In the genomic region with DNA sequence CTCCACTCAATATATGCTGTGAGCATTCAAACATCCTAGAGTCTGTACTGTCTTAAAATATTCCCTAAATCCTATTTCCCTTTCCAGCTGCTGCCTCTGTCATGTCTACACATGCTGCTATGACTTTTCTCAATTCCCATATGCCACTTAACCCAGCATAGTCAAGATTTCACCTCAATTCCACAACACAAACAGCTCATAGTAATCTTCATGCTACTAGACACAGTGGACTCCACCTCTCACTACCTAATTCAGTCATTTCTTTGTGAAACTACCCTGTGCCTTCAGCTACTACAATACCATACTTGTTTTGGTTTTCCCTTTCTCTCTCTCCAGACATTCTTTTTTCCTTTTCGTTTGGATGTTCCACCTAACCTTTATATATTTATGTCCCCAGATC, we compare ENCODE assay signal across 19 cellular contexts. TPM values are rescaled to one million over a fixed set of nuclear protein-coding genes. Genes with fewer than 3 reads are reported as not detected.
DNase-seq lines count a peak whose midpoint lies in the region; ATAC-seq, FAIRE-seq and TF ChIP-seq lines count a peak whose summit lies in the region.
"Had no signal": no experiment of that assay in that cellular context is flagged by ENCODE, and none has a peak within 500 bp of the region (broad histone marks: within the 10 kb centered on the region; RNA-seq: fewer than 3 reads in every experiment).

No MANE protein-coding gene starts in this region.

- peak; percentile 50 for ATAC-seq in stimulated activated naive CD8-positive, alpha-beta T cell treated with anti-CD3 and anti-CD28 coated beads, Interleukin-15, amount 100 ng/mL, for 72 hours
- ATAC-seq in stimulated activated naive CD8-positive, alpha-beta T cell treated with anti-CD3 and anti-CD28 coated beads, Interleukin-15, Interleukin-2, amounts not matched to agents 100 U/mL and 50 U/mL, for 24 hours = no peak
- peak; percentile 80 for ATAC-seq in HG02610 (IDR thresholded peaks at IDR 0.05; ENCODE audit: unreplicated experiment)
- ATAC-seq: gastrocnemius medialis, left lung, T-helper 17 cell had no signal

- H3K36me3 Mint-ChIP-seq in CD14-positive monocyte = peaks cover 68 to 71% of the 10 kb centered on the region in 2 donors

- no peak for DNase-seq in stimulated activated naive CD8-positive, alpha-beta T cell treated with anti-CD3 and anti-CD28 coated beads, Interleukin-15, amount 100 ng/mL, for 72 hours
- DNase-seq in stimulated activated naive CD8-positive, alpha-beta T cell treated with anti-CD3 and anti-CD28 coated beads, Interleukin-15, Interleukin-2, amounts not matched to agents 100 U/mL and 50 U/mL, for 24 hours = no peak
- peak; percentile 28 for DNase-seq in SK-MEL-5 (ENCODE audit: low read depth, low spot score)
- DNase-seq in H54 (ENCODE audit: insufficient read length, low spot score) = no peak
- no peak for DNase-seq in NCI-H2081 treated with DMSO at 0.1 percent for 48 hours (lab: John Stamatoyannopoulos, UW)
- no peak for DNase-seq in CD14-positive monocyte (ENCODE audit: low spot score)
- DNase-seq in iPS-NIHi7 (ENCODE audit: extremely low spot score) = no peak
- DNase-seq: DMS53, gastrocnemius medialis, GM23248, left lung, NCI-H1417, occipital lobe, SIG-M5, stomach, T-helper 17 cell, upper lobe of left lung, WERI-Rb-1 had no signal

- TF ChIP-seq POLR2A in H54 (IDR thresholded peaks at IDR 0.05; ENCODE audit: low read depth, low read length) = no peak

- no peak for TF ChIP-seq CTCF in CD14-positive monocyte (IDR thresholded peaks at IDR 0.05)

- no peak overlapping the region for H3K27ac Mint-ChIP-seq in stimulated activated naive CD8-positive, alpha-beta T cell treated with anti-CD3 and anti-CD28 coated beads, Interleukin-15, amount 100 ng/mL, for 72 hours
- H3K27ac Mint-ChIP-seq in CD14-positive monocyte = peak overlapping the region in 2 of 7 donors; percentile 2 to 25
- H3K27ac Mint-ChIP-seq: T-helper 17 cell had no signal

- H3K27me3 Mint-ChIP-seq in stimulated activated naive CD8-positive, alpha-beta T cell treated with anti-CD3 and anti-CD28 coated beads, Interleukin-15, amount 100 ng/mL, for 72 hours = no peaks in the 10 kb centered on the region
- H3K27me3 Mint-ChIP-seq in CD14-positive monocyte (ENCODE audit: low read depth in 3 of 3) = peaks cover 0 to 1% (median 0%) of the 10 kb centered on the region in 3 donors
- H3K27me3 Mint-ChIP-seq: T-helper 17 cell had no signal

- in situ Hi-C loops in SK-MEL-5 (cut with HindIII; ENCODE audit: low pct_unique_long_range_greater_than_20kb, low sequenced_read_pairs) = no loop called here

- H3K4me3 Mint-ChIP-seq in stimulated activated naive CD8-positive, alpha-beta T cell treated with anti-CD3 and anti-CD28 coated beads, Interleukin-15, amount 100 ng/mL, for 72 hours = no peak overlapping the region
- no peak overlapping the region for H3K4me3 Mint-ChIP-seq in CD14-positive monocyte
- H3K4me3 Mint-ChIP-seq: T-helper 17 cell had no signal

- intact Hi-C loops in CD14-positive monocyte (cut with micrococcal nuclease) = no loop called here

- H3K4me1 Mint-ChIP-seq in stimulated activated naive CD8-positive, alpha-beta T cell treated with anti-CD3 and anti-CD28 coated beads, Interleukin-15, amount 100 ng/mL, for 72 hours = peaks cover 8% of the 10 kb centered on the region
- no peaks in the 10 kb centered on the region for H3K4me1 Mint-ChIP-seq in CD14-positive monocyte

- FAIRE-seq in H54 (lab: Jason Lieb, UNC) = no peak

- H3K9me3 Mint-ChIP-seq in stimulated activated naive CD8-positive, alpha-beta T cell treated with anti-CD3 and anti-CD28 coated beads, Interleukin-15, amount 100 ng/mL, for 72 hours = peaks cover 7 to 18% of the 10 kb centered on the region in 2 donors
- peaks cover 0 to 3% (median 0%) of the 10 kb centered on the region in 7 donors for H3K9me3 Mint-ChIP-seq in CD14-positive monocyte

RNA-seq across cellular contexts. Expression of a gene that starts 45.5 kb away (rescaled TPM):
- 10.6 and 11.1 TPM in 2 replicates for total RNA-seq in SK-MEL-5 (2014; rRNA removed; shearing (Covaris generic))
- 4.1 and 6.7 TPM in 2 replicates for polyA plus RNA-seq in SK-MEL-5 (2015; cell fraction: cytosol; rRNA removed)
- 25.4 and 39.5 TPM in 2 replicates for polyA plus RNA-seq in SK-MEL-5 (2015; cell fraction: nucleus; rRNA removed)
- polyA plus RNA-seq in CD14-positive monocyte = 10 to 100 TPM; 19.1 to 35.6 TPM
